ENCODE assay signal across 18 cellular contexts in the genomic region with DNA sequence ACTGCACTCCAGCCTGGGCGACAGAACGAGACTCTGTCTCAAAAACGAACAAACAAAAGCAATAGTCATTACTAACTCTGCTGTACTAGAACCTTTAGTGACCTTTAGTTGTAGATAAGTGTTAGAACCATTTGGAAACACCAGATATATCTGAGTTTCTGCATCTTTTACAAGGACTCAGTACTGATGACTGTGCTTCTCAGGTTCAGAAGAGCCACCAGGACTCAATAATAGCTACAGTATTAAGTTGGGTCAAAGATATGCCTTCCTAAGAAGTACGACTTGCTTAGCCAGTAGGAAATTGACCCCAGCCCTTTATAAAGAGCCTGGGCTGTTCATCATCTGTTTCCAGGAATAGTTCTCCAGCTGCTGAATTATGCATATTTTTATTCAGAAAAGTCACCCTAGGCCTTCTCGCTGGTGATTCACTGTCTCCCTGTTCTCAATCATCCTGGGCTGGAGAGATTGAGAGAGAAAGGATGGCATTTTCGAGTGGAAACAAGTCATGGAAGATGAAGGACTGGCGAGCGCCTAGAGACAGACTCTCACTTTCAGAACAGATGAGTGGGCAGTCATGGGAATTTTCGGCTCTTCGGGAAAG.
A peak's percentile ranks its signal among the peaks of the same experiment; 100 is the strongest.
DNase-seq lines count a peak whose midpoint lies in the region; ATAC-seq and TF ChIP-seq lines count a peak whose summit lies in the region.
"Had no signal": no experiment of that assay in that cellular context is flagged by ENCODE, and none has a peak within 500 bp of the region (broad histone marks: within the 10 kb centered on the region; RNA-seq: fewer than 3 reads in every experiment).

No MANE protein-coding gene starts in this region.

- H3K4me1 Mint-ChIP-seq in activated CD8-positive, alpha-beta T cell treated with anti-CD3 and anti-CD28 coated beads for 36 hours (ENCODE audit: low read depth), result peaks cover 6% of the 10 kb centered on the region
- H3K4me1 Mint-ChIP-seq in activated CD8-positive, alpha-beta T cell treated with anti-CD3 and anti-CD28 coated beads, Interleukin-2, amount 10 ng/mL, durations not matched to agents 7 days and 5 days (ENCODE audit: low read depth), result peaks cover 6% of the 10 kb centered on the region
- peaks cover 30% of the 10 kb centered on the region for H3K4me1 Mint-ChIP-seq in stimulated activated effector memory CD8-positive, alpha-beta T cell treated with anti-CD3 and anti-CD28 coated beads, Interleukin-12 subunit alpha, Interleukin-12 subunit beta, amount 100 ng/mL, for 72 hours

- no peak overlapping the region for H3K4me3 Mint-ChIP-seq in activated CD8-positive, alpha-beta T cell treated with anti-CD3 and anti-CD28 coated beads for 36 hours
- H3K4me3 Mint-ChIP-seq in activated CD8-positive, alpha-beta T cell treated with anti-CD3 and anti-CD28 coated beads, Interleukin-2, amount 10 ng/mL, durations not matched to agents 7 days and 5 days, result no peak overlapping the region
- H3K4me3 Mint-ChIP-seq in stimulated activated effector memory CD8-positive, alpha-beta T cell treated with anti-CD3 and anti-CD28 coated beads, Interleukin-12 subunit alpha, Interleukin-12 subunit beta, amount 100 ng/mL, for 72 hours, result no peak overlapping the region
- H3K4me3 Mint-ChIP-seq: CD8-positive, alpha-beta memory T cell; HFFc6 had no signal

- POLR2A ChIA-PET in activated CD8-positive, alpha-beta T cell treated with anti-CD3 and anti-CD28 coated beads for 36 hours (lab: Charles Lee), result no interaction called here
- POLR2A ChIA-PET in activated CD8-positive, alpha-beta T cell treated with anti-CD3 and anti-CD28 coated beads, Interleukin-2, amount 10 ng/mL, durations not matched to agents 7 days and 5 days (lab: Charles Lee), result no interaction called here

- H3K4me3 ChIP-seq in astrocyte of the spinal cord (ENCODE audit: low read depth, low read length), result no peak overlapping the region
- H3K4me3 ChIP-seq: BLaER1 had no signal

- ATAC-seq in activated CD8-positive, alpha-beta T cell treated with anti-CD3 and anti-CD28 coated beads for 36 hours, result peak; percentile 34
- no peak for ATAC-seq in activated CD8-positive, alpha-beta T cell treated with anti-CD3 and anti-CD28 coated beads, Interleukin-2, amount 10 ng/mL, durations not matched to agents 7 days and 5 days
- peak; percentile 69 for ATAC-seq in stimulated activated effector memory CD8-positive, alpha-beta T cell treated with anti-CD3 and anti-CD28 coated beads, Interleukin-12 subunit alpha, Interleukin-12 subunit beta, amount 100 ng/mL, for 72 hours
- ATAC-seq in HG02623 (IDR thresholded peaks at IDR 0.05; ENCODE audit: unreplicated experiment), result no peak
- ATAC-seq in GM19351 (IDR thresholded peaks at IDR 0.05; ENCODE audit: unreplicated experiment), result no peak
- ATAC-seq: HepG2, PC-3 had no signal

- H3K36me3 Mint-ChIP-seq in activated CD8-positive, alpha-beta T cell treated with anti-CD3 and anti-CD28 coated beads for 36 hours (ENCODE audit: low read depth), result no peaks in the 10 kb centered on the region
- no peaks in the 10 kb centered on the region for H3K36me3 Mint-ChIP-seq in activated CD8-positive, alpha-beta T cell treated with anti-CD3 and anti-CD28 coated beads, Interleukin-2, amount 10 ng/mL, durations not matched to agents 7 days and 5 days (ENCODE audit: low read depth)
- H3K36me3 Mint-ChIP-seq in stimulated activated effector memory CD8-positive, alpha-beta T cell treated with anti-CD3 and anti-CD28 coated beads, Interleukin-12 subunit alpha, Interleukin-12 subunit beta, amount 100 ng/mL, for 72 hours, result peaks cover 8% of the 10 kb centered on the region
- H3K36me3 Mint-ChIP-seq: CD8-positive, alpha-beta memory T cell had no signal

- H3K9me3 Mint-ChIP-seq in activated CD8-positive, alpha-beta T cell treated with anti-CD3 and anti-CD28 coated beads for 36 hours, result no peaks in the 10 kb centered on the region
- H3K9me3 Mint-ChIP-seq in activated CD8-positive, alpha-beta T cell treated with anti-CD3 and anti-CD28 coated beads, Interleukin-2, amount 10 ng/mL, durations not matched to agents 7 days and 5 days (ENCODE audit: insufficient read depth), result no peaks in the 10 kb centered on the region
- no peaks in the 10 kb centered on the region for H3K9me3 Mint-ChIP-seq in stimulated activated effector memory CD8-positive, alpha-beta T cell treated with anti-CD3 and anti-CD28 coated beads, Interleukin-12 subunit alpha, Interleukin-12 subunit beta, amount 100 ng/mL, for 72 hours
- H3K9me3 Mint-ChIP-seq: CD8-positive, alpha-beta memory T cell; HFFc6 had no signal

- H3K27ac Mint-ChIP-seq in activated CD8-positive, alpha-beta T cell treated with anti-CD3 and anti-CD28 coated beads for 36 hours, result no peak overlapping the region
- no peak overlapping the region for H3K27ac Mint-ChIP-seq in activated CD8-positive, alpha-beta T cell treated with anti-CD3 and anti-CD28 coated beads, Interleukin-2, amount 10 ng/mL, durations not matched to agents 7 days and 5 days
- H3K27ac Mint-ChIP-seq in stimulated activated effector memory CD8-positive, alpha-beta T cell treated with anti-CD3 and anti-CD28 coated beads, Interleukin-12 subunit alpha, Interleukin-12 subunit beta, amount 100 ng/mL, for 72 hours, result peak overlapping the region; percentile 37
- H3K27ac Mint-ChIP-seq: CD8-positive, alpha-beta memory T cell; HFFc6 had no signal

- no peaks in the 10 kb centered on the region for H3K27me3 Mint-ChIP-seq in activated CD8-positive, alpha-beta T cell treated with anti-CD3 and anti-CD28 coated beads for 36 hours
- H3K27me3 Mint-ChIP-seq in activated CD8-positive, alpha-beta T cell treated with anti-CD3 and anti-CD28 coated beads, Interleukin-2, amount 10 ng/mL, durations not matched to agents 7 days and 5 days (ENCODE audit: low read depth), result no peaks in the 10 kb centered on the region
- H3K27me3 Mint-ChIP-seq: CD8-positive, alpha-beta memory T cell had no signal

- no peak for DNase-seq in activated CD8-positive, alpha-beta T cell treated with anti-CD3 and anti-CD28 coated beads for 36 hours
- no peak for DNase-seq in activated CD8-positive, alpha-beta T cell treated with anti-CD3 and anti-CD28 coated beads, Interleukin-2, amount 10 ng/mL, durations not matched to agents 7 days and 5 days
- DNase-seq in astrocyte of the spinal cord (ENCODE audit: low read depth, low spot score), result peak; percentile 12
- peak; percentile 40 for DNase-seq in myocyte (ENCODE audit: low read depth)
- DNase-seq in stimulated activated effector memory CD8-positive, alpha-beta T cell treated with anti-CD3 and anti-CD28 coated beads, Interleukin-12 subunit alpha, Interleukin-12 subunit beta, amount 100 ng/mL, for 72 hours (ENCODE audit: low spot score in 2 of 2), result no peak
- no peak for DNase-seq in cerebellar cortex (ENCODE audit: low spot score)
- DNase-seq: CD8-positive, alpha-beta memory T cell; GDM1; HFFc6; NCI-H1048; NCI-H1436 treated with DMSO at 0.1 percent for 48 hours; NCI-H2029 treated with DMSO at 0.1 percent for 48 hours; NCI-H774; PC-3 had no signal

- CTCF ChIA-PET in activated CD8-positive, alpha-beta T cell treated with anti-CD3 and anti-CD28 coated beads for 36 hours (lab: Charles Lee), result interaction anchor here (2.3 kb wide), 1 partner anchor 26 kb away, joined by 7 read pairs; no protein-coding TSS in a partner anchor
- CTCF ChIA-PET in activated CD8-positive, alpha-beta T cell treated with anti-CD3 and anti-CD28 coated beads, Interleukin-2, amount 10 ng/mL, durations not matched to agents 7 days and 5 days (lab: Charles Lee), result no interaction called here

- TF ChIP-seq CTCF in activated CD8-positive, alpha-beta T cell treated with anti-CD3 and anti-CD28 coated beads for 36 hours (IDR thresholded peaks at IDR 0.05), result no peak
- no peak for TF ChIP-seq CTCF in astrocyte of the spinal cord (IDR thresholded peaks at IDR 0.05; ENCODE audit: low read depth, low read length)

- in situ Hi-C loops in astrocyte of the spinal cord (cut with HindIII; ENCODE audit: low sequenced_read_pairs), result no loop called here

- intact Hi-C loops in activated CD8-positive, alpha-beta T cell treated with anti-CD3 and anti-CD28 coated beads for 36 hours (cut with micrococcal nuclease), result no loop called here

Comparison
In these comparisons a context has a peak if more than half of its experiments do, and no peak if none do; other contexts are left out.
1. ATAC-seq: peak in activated CD8-positive, alpha-beta T cell treated with anti-CD3 and anti-CD28 coated beads for 36 hours (single experiment) and stimulated activated effector memory CD8-positive, alpha-beta T cell treated with anti-CD3 and anti-CD28 coated beads, Interleukin-12 subunit alpha, Interleukin-12 subunit beta, amount 100 ng/mL, for 72 hours (single experiment); none in activated CD8-positive, alpha-beta T cell treated with anti-CD3 and anti-CD28 coated beads, Interleukin-2, amount 10 ng/mL, durations not matched to agents 7 days and 5 days (single experiment), HG02623 (single experiment) and GM19351 (single experiment).
2. DNase-seq: peak in astrocyte of the spinal cord (single experiment) and myocyte (single experiment); none in activated CD8-positive, alpha-beta T cell treated with anti-CD3 and anti-CD28 coated beads for 36 hours (single experiment), activated CD8-positive, alpha-beta T cell treated with anti-CD3 and anti-CD28 coated beads, Interleukin-2, amount 10 ng/mL, durations not matched to agents 7 days and 5 days (single experiment), stimulated activated effector memory CD8-positive, alpha-beta T cell treated with anti-CD3 and anti-CD28 coated beads, Interleukin-12 subunit alpha, Interleukin-12 subunit beta, amount 100 ng/mL, for 72 hours (0 of 2) and cerebellar cortex (single experiment).